In the genomic region with DNA sequence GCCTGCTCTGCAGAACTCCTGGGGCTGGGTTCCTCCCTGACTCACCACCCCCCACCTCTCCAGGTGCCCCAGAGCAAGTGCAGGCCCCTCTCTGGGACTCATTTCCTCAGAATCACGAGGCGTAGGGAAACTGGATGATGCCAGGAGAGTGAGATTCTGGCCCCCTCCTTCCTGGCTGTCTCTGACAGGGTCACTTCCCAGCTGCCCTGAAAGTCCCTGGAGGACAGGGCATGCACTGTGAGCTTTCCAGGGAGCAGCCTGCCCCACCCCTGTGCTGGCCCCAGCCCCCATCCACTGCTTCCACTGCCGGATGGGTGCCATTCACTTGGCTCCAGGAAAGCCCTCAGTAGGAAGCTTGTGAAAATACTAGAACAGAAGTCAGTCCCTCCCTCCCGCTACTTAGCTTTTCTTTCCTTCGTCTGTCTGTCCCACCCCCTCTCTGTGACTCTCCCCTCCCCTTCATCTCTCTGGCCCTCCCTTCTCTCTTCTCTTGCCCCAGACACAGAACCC, we compare ENCODE assay signal across 10 cellular contexts. TPM values are rescaled to one million over a fixed set of nuclear protein-coding genes. Genes with fewer than 3 reads are reported as not detected.
DNase-seq lines count a peak whose midpoint lies in the region; ATAC-seq and TF ChIP-seq lines count a peak whose summit lies in the region.
"Had no signal": no experiment of that assay in that cellular context is flagged by ENCODE, and none has a peak within 500 bp of the region (broad histone marks: within the 10 kb centered on the region; RNA-seq: fewer than 3 reads in every experiment).

No MANE protein-coding gene starts in this region.

- peaks cover 3% of the 10 kb centered on the region for H3K27me3 Mint-ChIP-seq in activated naive CD4-positive, alpha-beta T cell treated with anti-CD3 and anti-CD28 coated beads, Interleukin-2, amount 10 ng/mL, durations not matched to agents 7 days and 5 days
- peaks cover 4% of the 10 kb centered on the region for H3K27me3 Mint-ChIP-seq in endodermal cell (ENCODE audit: insufficient read depth)
- H3K27me3 Mint-ChIP-seq in type B pancreatic cell = no peaks in the 10 kb centered on the region
- H3K27me3 Mint-ChIP-seq: central memory CD8-positive, alpha-beta T cell had no signal

- H3K36me3 ChIP-seq in endodermal cell (ENCODE audit: control insufficient read depth, insufficient read depth, low read length) = no peaks in the 10 kb centered on the region
- peaks cover 22 to 24% of the 10 kb centered on the region in 2 experiments for H3K36me3 ChIP-seq in mesenchymal stem cell (ENCODE audit: control insufficient read depth in 1 of 2, insufficient read depth in 2 of 2, low read depth in 1 of 2, low read length in 2 of 2)

- no peak for ATAC-seq in activated CD4-positive, CD25-positive, alpha-beta regulatory T cell treated with anti-CD3 and anti-CD28 coated beads, Interleukin-2, amount 50 U/mL, for 24 hours
- ATAC-seq in HG03280 (IDR thresholded peaks at IDR 0.05; ENCODE audit: unreplicated experiment) = no peak

- no peak overlapping the region for H2BK15ac ChIP-seq in mesenchymal stem cell (ENCODE audit: low read depth, poor library complexity, severe bottlenecking)

- 25 to 64% methylated on average over 1 to 5 of the region's 5 CpGs for WGBS in endodermal cell (ENCODE audit: insufficient coverage in 1 of 2, insufficient read length in 1 of 2), 2 experiments
- WGBS in mesenchymal stem cell = 45% methylated on average over 4 of the region's 5 CpGs

- H3K4me2 ChIP-seq in mesenchymal stem cell (ENCODE audit: low read length, poor library complexity, severe bottlenecking) = no peak overlapping the region

- H3K18ac ChIP-seq in mesenchymal stem cell (ENCODE audit: low read depth in 1 of 2, low read length in 2 of 2) = no peak overlapping the region

- H3K4me3 ChIP-seq in endodermal cell (ENCODE audit: low read length) (no peak overlapping the region), mesenchymal stem cell (ENCODE audit: insufficient read depth in 1 of 2, low read depth in 1 of 2, low read length in 2 of 2) (no peak overlapping the region)

- no peak for DNase-seq in activated naive CD4-positive, alpha-beta T cell treated with anti-CD3 and anti-CD28 coated beads, Interleukin-2, amount 10 ng/mL, durations not matched to agents 7 days and 5 days
- DNase-seq in activated naive CD4-positive, alpha-beta T cell treated with Interleukin-2 at 50 U/mL for 16 hours = no peak
- DNase-seq in endodermal cell = peak; percentile 71
- DNase-seq in mesenchymal stem cell = peak; percentile 42
- no peak for DNase-seq in type B pancreatic cell (ENCODE audit: extremely low spot score, unreplicated experiment)
- DNase-seq in GOT3 (lab: John Stamatoyannopoulos, UW) = no peak
- DNase-seq: activated CD4-positive, alpha-beta T cell treated with anti-CD3 and anti-CD28 coated beads, Interleukin-2, amount 50 U/mL, for 4 hours had no signal

- no peak overlapping the region for H2AFZ ChIP-seq in mesenchymal stem cell (ENCODE audit: low read depth, low read length)

- H3K27ac ChIP-seq in endodermal cell (ENCODE audit: low read depth, low read length) (no peak overlapping the region), mesenchymal stem cell (ENCODE audit: low read length, poor library complexity, severe bottlenecking) (no peak overlapping the region)

- H3K4me1 ChIP-seq in endodermal cell (ENCODE audit: control insufficient read depth, insufficient read depth, low read length) = no peaks in the 10 kb centered on the region
- peaks cover 12% of the 10 kb centered on the region for H3K4me1 ChIP-seq in mesenchymal stem cell (ENCODE audit: control insufficient read depth, insufficient read depth, low read depth, low read length)

- H3K27me3 ChIP-seq in endodermal cell (ENCODE audit: control insufficient read depth, insufficient read depth, low read length, poor library complexity, severe bottlenecking) (no peaks in the 10 kb centered on the region), mesenchymal stem cell (ENCODE audit: control insufficient read depth in 1 of 2, insufficient read depth in 1 of 2, low read length in 2 of 2) (no peaks in the 10 kb centered on the region)

- TF ChIP-seq CTCF in endodermal cell (conservative IDR thresholded peaks at IDR 0.05) (no peak), type B pancreatic cell (conservative IDR thresholded peaks at IDR 0.05) (no peak)

- no peak overlapping the region for H2BK12ac ChIP-seq in mesenchymal stem cell (ENCODE audit: low read length in 2 of 2)

- H3K9me3 ChIP-seq in endodermal cell (ENCODE audit: control insufficient read depth, low read length) (no peaks in the 10 kb centered on the region), mesenchymal stem cell (ENCODE audit: control insufficient read depth, low read length) (no peaks in the 10 kb centered on the region)

- no peak overlapping the region for H2AK5ac ChIP-seq in mesenchymal stem cell (ENCODE audit: low read length, severe bottlenecking)

- H3K36me3 Mint-ChIP-seq in activated naive CD4-positive, alpha-beta T cell treated with anti-CD3 and anti-CD28 coated beads, Interleukin-2, amount 10 ng/mL, durations not matched to agents 7 days and 5 days = peaks cover 23% of the 10 kb centered on the region
- peaks cover 10% of the 10 kb centered on the region for H3K36me3 Mint-ChIP-seq in endodermal cell (ENCODE audit: low read depth)
- H3K36me3 Mint-ChIP-seq in type B pancreatic cell = peaks cover 11% of the 10 kb centered on the region

- peak overlapping the region; percentile 38 for H3K27ac Mint-ChIP-seq in activated naive CD4-positive, alpha-beta T cell treated with anti-CD3 and anti-CD28 coated beads, Interleukin-2, amount 10 ng/mL, durations not matched to agents 7 days and 5 days
- H3K27ac Mint-ChIP-seq in endodermal cell = peak overlapping the region; percentile 71
- H3K27ac Mint-ChIP-seq in type B pancreatic cell = peak overlapping the region; percentile 50

- H3K79me1 ChIP-seq in mesenchymal stem cell (replicated peaks; ENCODE audit: low read length, poor library complexity, severe bottlenecking) = peaks cover 2% of the 10 kb centered on the region

- no peak overlapping the region for H3K23ac ChIP-seq in mesenchymal stem cell (ENCODE audit: low read length in 2 of 2)

- peak overlapping the region; percentile 20 for H4K8ac ChIP-seq in mesenchymal stem cell (ENCODE audit: low read length)

- peaks cover 29% of the 10 kb centered on the region for H3K4me1 Mint-ChIP-seq in activated naive CD4-positive, alpha-beta T cell treated with anti-CD3 and anti-CD28 coated beads, Interleukin-2, amount 10 ng/mL, durations not matched to agents 7 days and 5 days
- H3K4me1 Mint-ChIP-seq in endodermal cell (peaks cover 10% of the 10 kb centered on the region), type B pancreatic cell (ENCODE audit: unreplicated experiment) (peaks cover 17% of the 10 kb centered on the region)

- H3K9ac ChIP-seq in endodermal cell (ENCODE audit: extremely low read depth, low read length, poor library complexity, severe bottlenecking) (no peak overlapping the region), mesenchymal stem cell (ENCODE audit: low read length) (peak overlapping the region; percentile 56)

- no peaks in the 10 kb centered on the region for H3K9me3 Mint-ChIP-seq in activated naive CD4-positive, alpha-beta T cell treated with anti-CD3 and anti-CD28 coated beads, Interleukin-2, amount 10 ng/mL, durations not matched to agents 7 days and 5 days
- H3K9me3 Mint-ChIP-seq in endodermal cell (no peaks in the 10 kb centered on the region), type B pancreatic cell (no peaks in the 10 kb centered on the region)
- H3K9me3 Mint-ChIP-seq: central memory CD8-positive, alpha-beta T cell had no signal

- CTCF ChIA-PET in activated naive CD4-positive, alpha-beta T cell treated with anti-CD3 and anti-CD28 coated beads, Interleukin-2, amount 10 ng/mL, durations not matched to agents 7 days and 5 days (lab: Charles Lee) = interaction anchor here (1.1 to 4.1 kb wide), 7 partner anchors 13 to 234 kb away, joined by 3 to 40 read pairs (median 9); no protein-coding TSS in a partner anchor

- peak overlapping the region in 1 of 2 experiments; percentile 28 for H3K4ac ChIP-seq in mesenchymal stem cell (ENCODE audit: low read depth in 1 of 2, low read length in 2 of 2)

- H3K4me3 Mint-ChIP-seq in activated naive CD4-positive, alpha-beta T cell treated with anti-CD3 and anti-CD28 coated beads, Interleukin-2, amount 10 ng/mL, durations not matched to agents 7 days and 5 days = no peak overlapping the region
- H3K4me3 Mint-ChIP-seq in endodermal cell (no peak overlapping the region), type B pancreatic cell (no peak overlapping the region)
- H3K4me3 Mint-ChIP-seq: central memory CD8-positive, alpha-beta T cell had no signal

- peak overlapping the region; percentile 46 for H4K91ac ChIP-seq in mesenchymal stem cell (ENCODE audit: low read length)

- no peak overlapping the region for H2BK5ac ChIP-seq in mesenchymal stem cell (ENCODE audit: low read depth, low read length, poor library complexity, severe bottlenecking)

- no peak overlapping the region for H2BK120ac ChIP-seq in mesenchymal stem cell (ENCODE audit: low read depth, low read length)

- no peak overlapping the region for H3K14ac ChIP-seq in mesenchymal stem cell (ENCODE audit: low read length in 2 of 2)

RNA-seq across cellular contexts. Expression of gene TACR2, which starts 10.4 kb away (rescaled TPM):
- not detected for total RNA-seq in endodermal cell
- not detected for polyA plus RNA-seq in endodermal cell (2013, experiment 1 of 2)
- polyA plus RNA-seq in endodermal cell (2013, experiment 2 of 2) = not detected
- not detected for polyA plus RNA-seq in mesenchymal stem cell (2013, experiment 1 of 2)
- 0.01 TPM for polyA plus RNA-seq in mesenchymal stem cell (2013, experiment 2 of 2)
- not detected in 2 replicates for total RNA-seq in type B pancreatic cell (ENCODE audit: low replicate concordance)

RNA-seq across cellular contexts. Expression of gene TSPAN15, which starts 44.9 kb away (rescaled TPM):
- total RNA-seq in endodermal cell (10 to 100 TPM; 10.1 to 15.8 TPM), type B pancreatic cell (ENCODE audit: low replicate concordance) (19.4 and 19.7 TPM in 2 replicates)
- polyA plus RNA-seq in endodermal cell (2013, experiment 1 of 2) = 9.4 TPM
- polyA plus RNA-seq in endodermal cell (2013, experiment 2 of 2) = 7.9 TPM
- 19.6 TPM for polyA plus RNA-seq in mesenchymal stem cell (2013, experiment 1 of 2)
- 19.5 TPM for polyA plus RNA-seq in mesenchymal stem cell (2013, experiment 2 of 2)

Comparison
In these comparisons a context has a peak if more than half of its experiments do, and no peak if none do; other contexts are left out.
1. DNase-seq: peak in endodermal cell (single experiment) and mesenchymal stem cell (single experiment); none in activated naive CD4-positive, alpha-beta T cell treated with anti-CD3 and anti-CD28 coated beads, Interleukin-2, amount 10 ng/mL, durations not matched to agents 7 days and 5 days (single experiment), activated naive CD4-positive, alpha-beta T cell treated with Interleukin-2 at 50 U/mL for 16 hours (single experiment), type B pancreatic cell (single experiment) and GOT3 (single experiment).
2. Peak in every context shown above with its lines, with median percentiles within 50 percentile points of each other: H3K27ac Mint-ChIP-seq.